In the genomic region with DNA sequence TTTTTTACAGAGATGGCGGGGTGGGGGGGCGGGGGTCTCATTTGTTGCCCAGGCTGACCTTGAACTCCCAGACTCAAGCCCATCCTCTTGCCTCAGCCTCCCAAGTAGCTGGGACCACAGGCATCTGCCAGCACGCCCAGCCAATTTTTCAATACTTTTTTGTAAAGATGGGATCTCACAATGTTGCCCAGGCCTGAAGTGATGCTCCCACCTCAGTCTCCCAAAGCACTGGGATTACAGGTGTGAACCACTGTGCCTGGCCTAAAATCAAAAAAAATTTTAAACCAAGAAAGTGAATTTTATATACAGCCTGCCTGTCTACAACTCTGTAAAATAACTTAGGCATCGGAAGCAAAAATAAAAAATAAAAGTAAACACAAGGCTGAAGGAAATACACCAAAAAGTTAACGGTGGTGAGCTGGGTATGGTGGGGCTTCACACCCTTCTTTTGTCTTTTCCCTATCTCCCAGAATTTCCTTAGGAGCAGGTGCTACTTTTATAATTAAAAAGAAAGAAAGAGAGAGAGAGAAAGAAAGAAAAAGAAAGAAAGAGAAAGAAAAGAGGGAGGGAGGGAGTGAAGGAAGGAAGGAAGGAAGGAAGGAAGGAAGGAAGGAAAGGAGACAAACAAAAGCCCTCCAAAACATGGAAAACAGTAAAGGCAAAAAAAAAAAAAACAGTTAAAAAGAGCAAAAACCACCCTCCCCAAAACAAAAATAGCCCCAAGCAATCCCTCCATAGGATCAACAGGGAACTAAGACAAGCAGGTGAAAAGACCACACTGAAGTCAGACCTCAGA, we compare ENCODE assay signal across 19 cellular contexts. TPM values are rescaled to one million over a fixed set of nuclear protein-coding genes. Genes with fewer than 3 reads are reported as not detected.
A peak's percentile ranks its signal among the peaks of the same experiment; 100 is the strongest.
DNase-seq lines count a peak whose midpoint lies in the region; ATAC-seq and TF ChIP-seq lines count a peak whose summit lies in the region.
"Had no signal": no experiment of that assay in that cellular context is flagged by ENCODE, and none has a peak within 500 bp of the region (broad histone marks: within the 10 kb centered on the region; RNA-seq: fewer than 3 reads in every experiment).

No MANE protein-coding gene starts in this region.

- H3K4me3 Mint-ChIP-seq in activated T-helper 17 cell treated with anti-CD3 and anti-CD28 coated beads, Interleukin-2, amount 50 U/mL, for 72 hours = no peak overlapping the region
- H3K4me3 Mint-ChIP-seq: CD4-positive, alpha-beta memory T cell; H9; IgD-negative memory B cell had no signal

- intact Hi-C loops in spleen (cut with DNase I; ENCODE audit: low total_unique reads) = loop anchor here (10.0 kb wide), 1 partner anchor 139 kb away; no protein-coding TSS in a partner anchor

- H3K27ac ChIP-seq in BLaER1 treated with 17β-estradiol and CSF1 and Interleukin-3, amounts not matched to agents 10 nM and 100 nM = no peak overlapping the region
- H3K27ac ChIP-seq in RWPE2 (ENCODE audit: poor library complexity, severe bottlenecking) = no peak overlapping the region
- peak overlapping the region in 3 of 8 donors; percentile 23 to 60 (median 34) for H3K27ac ChIP-seq in spleen

- H3K9ac ChIP-seq in BLaER1 treated with 17β-estradiol and CSF1 and Interleukin-3, amounts not matched to agents 10 nM and 100 nM = no peak overlapping the region

- no peaks in the 10 kb centered on the region for H3K36me3 ChIP-seq in BLaER1 treated with 17β-estradiol and CSF1 and Interleukin-3, amounts not matched to agents 10 nM and 100 nM
- H3K36me3 ChIP-seq in RWPE2 (ENCODE audit: low read depth) = no peaks in the 10 kb centered on the region
- H3K36me3 ChIP-seq in spleen = no peaks in the 10 kb centered on the region

- peaks cover 0 to 19% (median 10%) of the 10 kb centered on the region in 11 experiments; a peak in 13 of 22 replicates for H3K27me3 ChIP-seq in BLaER1 treated with 17β-estradiol and CSF1 and Interleukin-3, amounts not matched to agents 10 nM and 100 nM
- H3K27me3 ChIP-seq in RWPE2 (ENCODE audit: insufficient read depth, poor library complexity, severe bottlenecking) = no peaks in the 10 kb centered on the region
- no peaks in the 10 kb centered on the region for H3K27me3 ChIP-seq in spleen (replicated peaks in 1 of 7)

- no peaks in the 10 kb centered on the region for H3K27me3 Mint-ChIP-seq in activated T-helper 17 cell treated with anti-CD3 and anti-CD28 coated beads, Interleukin-2, amount 50 U/mL, for 72 hours

- H4K20me1 ChIP-seq in BLaER1 treated with 17β-estradiol and CSF1 and Interleukin-3, amounts not matched to agents 10 nM and 100 nM = peaks cover 5 to 73% (median 45%) of the 10 kb centered on the region in 11 experiments; a peak in 17 of 22 replicates

- H3K4me1 ChIP-seq in BLaER1 treated with 17β-estradiol and CSF1 and Interleukin-3, amounts not matched to agents 10 nM and 100 nM = peaks cover 28 to 82% (median 77%) of the 10 kb centered on the region in 10 experiments
- H3K4me1 ChIP-seq in RWPE2 (ENCODE audit: insufficient read depth, poor library complexity, severe bottlenecking) (peaks cover 14% of the 10 kb centered on the region), spleen (peaks cover 0 to 68% (median 23%) of the 10 kb centered on the region in 6 donors)

- H3K4me1 Mint-ChIP-seq in activated T-helper 17 cell treated with anti-CD3 and anti-CD28 coated beads, Interleukin-2, amount 50 U/mL, for 72 hours = no peaks in the 10 kb centered on the region
- H3K4me1 Mint-ChIP-seq: IgD-negative memory B cell had no signal

- H3K36me3 Mint-ChIP-seq in activated T-helper 17 cell treated with anti-CD3 and anti-CD28 coated beads, Interleukin-2, amount 50 U/mL, for 72 hours (ENCODE audit: low read depth) = no peaks in the 10 kb centered on the region
- H3K36me3 Mint-ChIP-seq: CD4-positive, alpha-beta memory T cell had no signal

- peak; percentile 4 for DNase-seq in RWPE2 (ENCODE audit: low spot score)
- peak; percentile 21 for DNase-seq in left lobe of liver (ENCODE audit: low spot score)
- peak; percentile 4 for DNase-seq in spleen
- no peak for DNase-seq in HPDE6-E6E7 (ENCODE audit: extremely low spot score)
- DNase-seq: DND-41, Karpas-422, NCI-H1417 treated with DMSO at 0.1 percent for 48 hours, NCI-H187, NCI-H446 treated with DMSO at 0.1 percent for 48 hours, NCI-H526 treated with DMSO at 0.1 percent for 48 hours, OCI-M1, Right ventricle myocardium superior had no signal

- no peak for TF ChIP-seq POLR2A in spleen (IDR thresholded peaks at IDR 0.05)

- no peak for TF ChIP-seq CTCF in RWPE2 (IDR thresholded peaks at IDR 0.05; ENCODE audit: poor library complexity, severe bottlenecking)
- TF ChIP-seq CTCF in spleen (IDR thresholded peaks at IDR 0.05 in 8 of 11, conservative IDR thresholded peaks at IDR 0.05 in 3 of 11) = no peak

- ATAC-seq in RWPE2 (ENCODE audit: low read depth) (no peak), left lobe of liver (no peak), GM21515 (IDR thresholded peaks at IDR 0.05; ENCODE audit: unreplicated experiment) (no peak)
- ATAC-seq in activated T-helper 17 cell treated with anti-CD3 and anti-CD28 coated beads, Interleukin-2, amount 50 U/mL, for 72 hours (replicated peaks) = no peak
- ATAC-seq: GM12878 had no signal

- H3K9me3 ChIP-seq in BLaER1 treated with 17β-estradiol and CSF1 and Interleukin-3, amounts not matched to agents 10 nM and 100 nM (replicated peaks in 1 of 11) = no peaks in the 10 kb centered on the region
- H3K9me3 ChIP-seq in RWPE2 (ENCODE audit: severe bottlenecking) (no peaks in the 10 kb centered on the region), spleen (no peaks in the 10 kb centered on the region)

- no peaks in the 10 kb centered on the region for H3K9me3 Mint-ChIP-seq in activated T-helper 17 cell treated with anti-CD3 and anti-CD28 coated beads, Interleukin-2, amount 50 U/mL, for 72 hours
- H3K9me3 Mint-ChIP-seq: CD4-positive, alpha-beta memory T cell; H9; IgD-negative memory B cell had no signal

- no peak overlapping the region for H3K27ac Mint-ChIP-seq in activated T-helper 17 cell treated with anti-CD3 and anti-CD28 coated beads, Interleukin-2, amount 50 U/mL, for 72 hours
- H3K27ac Mint-ChIP-seq: IgD-negative memory B cell had no signal

- peak overlapping the region in 9 of 11 experiments; percentile 38 to 84 (median 63); a peak in 16 of 22 replicates for H3K4me2 ChIP-seq in BLaER1 treated with 17β-estradiol and CSF1 and Interleukin-3, amounts not matched to agents 10 nM and 100 nM

- H3K4me3 ChIP-seq in BLaER1 treated with 17β-estradiol and CSF1 and Interleukin-3, amounts not matched to agents 10 nM and 100 nM = no peak overlapping the region
- no peak overlapping the region for H3K4me3 ChIP-seq in RWPE2 (ENCODE audit: severe bottlenecking)
- H3K4me3 ChIP-seq in spleen = no peak overlapping the region
- H3K4me3 ChIP-seq: GM12878 had no signal

- WGBS in spleen, 5 donors = 84 to 91% (median 88%) methylated on average over 5 of the region's 5 CpGs

RNA-seq across cellular contexts. Expression of a gene that starts 51.4 kb away (rescaled TPM):
- 16.4 TPM for total RNA-seq in left lobe of liver
- total RNA-seq in spleen = 10 to 100 TPM in 6 of 7 donors, 1 to 10 TPM in 1; 5.6 to 33.6 (median 25.5) TPM
- polyA plus RNA-seq in spleen = 1 to 10 TPM; 1.3 to 5.4 (median 3.0) TPM
- 1 to 10 TPM; 1.6 to 1.8 TPM for total RNA-seq in activated T-helper 17 cell treated with anti-CD3 and anti-CD28 coated beads, Interleukin-2, amount 50 U/mL, for 72 hours

RNA-seq across cellular contexts. Expression of a gene that starts 52.2 kb away (rescaled TPM):
- total RNA-seq in left lobe of liver (6.8 TPM), spleen (1 to 10 TPM; 1.2 to 8.3 (median 3.8) TPM)
- polyA plus RNA-seq in spleen = under 1 TPM; 0.30 to 0.70 (median 0.64) TPM
- under 1 TPM in 1 of 2 donors, not detected in 1; 0.69 TPM for total RNA-seq in activated T-helper 17 cell treated with anti-CD3 and anti-CD28 coated beads, Interleukin-2, amount 50 U/mL, for 72 hours
- polyA plus RNA-seq: CD4-positive, alpha-beta memory T cell; IgD-negative memory B cell had no signal
